10 cellular contexts compared by ENCODE assay signal in genomic region chr5:174533771-174534221, GRCh38.
DNase-seq lines count a peak whose midpoint lies in the region; ATAC-seq, FAIRE-seq and TF ChIP-seq lines count a peak whose summit lies in the region.
"Had no signal": no experiment of that assay in that cellular context is flagged by ENCODE, and none has a peak within 500 bp of the region (broad histone marks: within the 10 kb centered on the region; RNA-seq: fewer than 3 reads in every experiment).

No MANE protein-coding gene starts in this region.

- CTCF ChIA-PET in Panc1 (lab: Charles Lee) (no interaction called here), H1 (lab: Charles Lee; ENCODE audit: partially characterized antibody) (interaction anchor here (1.3 kb wide), 1 partner anchor 114 kb away, joined by 4 read pairs; no protein-coding TSS in a partner anchor)

- H3K27me3 ChIP-seq in Panc1 (ENCODE audit: control insufficient read depth, insufficient read depth, low read length) (no peaks in the 10 kb centered on the region), H1 (replicated peaks in 1 of 4; ENCODE audit: control insufficient read depth in 3 of 4, extremely low read depth in 1 of 4, insufficient read depth in 3 of 4, low read length in 3 of 4) (peaks cover 0 to 7% (median 4%) of the 10 kb centered on the region in 4 experiments; a peak in 4 of 7 replicates), parathyroid adenoma (ENCODE audit: control insufficient read depth, insufficient read depth, low read length) (no peaks in the 10 kb centered on the region)

- H3K9me3 ChIP-seq in Panc1 (ENCODE audit: control insufficient read depth, insufficient read depth, low read depth, low read length) (no peaks in the 10 kb centered on the region), H1 (ENCODE audit: insufficient read depth in 2 of 2, low read depth in 1 of 2, low read length in 1 of 2) (no peaks in the 10 kb centered on the region), parathyroid adenoma (ENCODE audit: control insufficient read depth, low read length) (no peaks in the 10 kb centered on the region)

- H2BK5ac ChIP-seq in H1 (ENCODE audit: low read depth, low read length): no peak overlapping the region; the same call in 1 of the 2 replicates

- H3K4me2 ChIP-seq in H1 (ENCODE audit: insufficient read depth in 1 of 2, low read depth in 2 of 2, low read length in 2 of 2): no peak overlapping the region
- H3K4me2 ChIP-seq in parathyroid adenoma (ENCODE audit: low read length): no peak overlapping the region

- no peak overlapping the region; the same call in 1 of the 2 replicates for H4K8ac ChIP-seq in H1 (ENCODE audit: extremely low read depth, insufficient read depth, low read length)

- no peak overlapping the region for H3K18ac ChIP-seq in H1 (ENCODE audit: extremely low read depth, low read length)

- no peak overlapping the region for H3K14ac ChIP-seq in H1 (ENCODE audit: insufficient read length)

- H2AK5ac ChIP-seq in H1 (ENCODE audit: low read depth, low read length): 0 out of 2 replicates have a peak overlapping the region, but pooled peaks have one; percentile 28

- H3K56ac ChIP-seq in H1 (replicated peaks; ENCODE audit: insufficient read length, low read depth, low read length): no peak overlapping the region

- TF ChIP-seq CTCF in Panc1 (IDR thresholded peaks at IDR 0.05) (no peak), H1 (IDR thresholded peaks at IDR 0.05; ENCODE audit: control extremely low read depth in 1 of 3, insufficient read depth in 1 of 3, low read depth in 1 of 3, low read length in 3 of 3) (no peak), parathyroid adenoma (IDR thresholded peaks at IDR 0.05) (no peak)

- TF ChIP-seq RAD21 in H1 (IDR thresholded peaks at IDR 0.05 in 1 of 2, conservative IDR thresholded peaks at IDR 0.05 in 1 of 2; ENCODE audit: low read depth in 2 of 2, low read length in 2 of 2): no peak

- intact Hi-C loops in Panc1 (cut with micrococcal nuclease; ENCODE audit: unreplicated experiment): loop anchor here (5.0 kb wide), 1 partner anchor 189 kb away; the partner anchor contains the start of gene MSX2

- no peak overlapping the region for H3K4ac ChIP-seq in H1 (replicated peaks; ENCODE audit: insufficient read length, low read depth, low read length)

- H3K4me1 ChIP-seq in Panc1 (ENCODE audit: control insufficient read depth, insufficient read depth, low read length): peaks cover 40% of the 10 kb centered on the region
- peaks cover 7 to 12% (median 9%) of the 10 kb centered on the region in 4 experiments; a peak in 4 of 7 replicates for H3K4me1 ChIP-seq in H1 (replicated peaks in 1 of 4; ENCODE audit: control insufficient read depth in 3 of 4, insufficient read depth in 4 of 4, low read length in 3 of 4)
- H3K4me1 ChIP-seq in parathyroid adenoma: peaks cover 22% of the 10 kb centered on the region

- POLR2A ChIA-PET in Panc1 (lab: Charles Lee): no interaction called here
- POLR2A ChIA-PET in H1 (lab: Charles Lee; ENCODE audit: partially characterized antibody): no interaction called here

- no peak for FAIRE-seq in H1 (lab: Jason Lieb, UNC)

- TF ChIP-seq POLR2A in H1 (IDR thresholded peaks at IDR 0.05; ENCODE audit: control extremely low read depth in 1 of 2, low read depth in 2 of 2, low read length in 2 of 2): no peak

- no peak overlapping the region for H3K23ac ChIP-seq in H1 (ENCODE audit: insufficient read length)

- H4K91ac ChIP-seq in H1 (replicated peaks; ENCODE audit: insufficient read length, low read length): peak overlapping the region; percentile 5

- no peak overlapping the region for H4K5ac ChIP-seq in H1 (ENCODE audit: insufficient read length, low read depth, low read length)

- TF ChIP-seq EP300 in H1 (IDR thresholded peaks at IDR 0.05; ENCODE audit: borderline replicate concordance in 1 of 2, low read depth in 2 of 2, low read length in 2 of 2): no peak

- H2AFZ ChIP-seq in H1 (ENCODE audit: low read length) (no peak overlapping the region), parathyroid adenoma (peak overlapping the region; percentile 6)

- H3K79me2 ChIP-seq in H1 (ENCODE audit: control insufficient read depth in 1 of 2, insufficient read depth in 2 of 2, low read length in 2 of 2): no peaks in the 10 kb centered on the region
- H3K79me2 ChIP-seq in parathyroid adenoma: no peaks in the 10 kb centered on the region

- ATAC-seq in Panc1 (peak; percentile 78), HG03469 (IDR thresholded peaks at IDR 0.05; ENCODE audit: unreplicated experiment) (no peak)

- no peak overlapping the region for H3K9ac ChIP-seq in H1 (replicated peaks in 1 of 4; ENCODE audit: extremely low read depth in 1 of 4, low read depth in 3 of 4, low read length in 3 of 4)
- H3K9ac ChIP-seq in parathyroid adenoma: no peak overlapping the region

- H3K23me2 ChIP-seq in H1 (ENCODE audit: low read depth, low read length): no peaks in the 10 kb centered on the region; the same call in 1 of the 2 replicates

- no peaks in the 10 kb centered on the region for H4K20me1 ChIP-seq in H1 (replicated peaks in 1 of 2; ENCODE audit: control insufficient read depth in 1 of 2, insufficient read depth in 2 of 2, low read length in 2 of 2)

- H2BK20ac ChIP-seq in H1 (ENCODE audit: low read length): no peak overlapping the region

- WGBS in H1 (ENCODE audit: extremely low coverage in 1 of 2, insufficient coverage in 1 of 2, insufficient read length in 1 of 2, insufficient replicate concordance in 2 of 2, low coverage in 1 of 2, low lambda C conversion rate in 2 of 2, missing lambda C conversion rate in 1 of 2), 2 experiments: 96% methylated on average over 4 of the region's 4 CpGs; no CpG with 5 or more reads in 1 of the 2 experiments

- no peaks in the 10 kb centered on the region for H3K36me3 ChIP-seq in Panc1 (ENCODE audit: control insufficient read depth, insufficient read depth, low read length)
- no peaks in the 10 kb centered on the region for H3K36me3 ChIP-seq in H1 (ENCODE audit: control insufficient read depth in 2 of 4, insufficient read depth in 4 of 4, low read length in 3 of 4)
- H3K36me3 ChIP-seq in parathyroid adenoma (ENCODE audit: control insufficient read depth, insufficient read depth, low read length): no peaks in the 10 kb centered on the region

- H3K79me1 ChIP-seq in H1 (ENCODE audit: low read depth, low read length): no peaks in the 10 kb centered on the region

- H3K4me3 ChIP-seq in Panc1 (ENCODE audit: low read depth in 2 of 2, low read length in 2 of 2): peak overlapping the region in 1 of 2 experiments; percentile 17; a peak in 1 of 4 replicates
- H3K4me3 ChIP-seq in H1 (ENCODE audit: extremely low read depth in 1 of 4, insufficient read depth in 2 of 4, low read depth in 3 of 4, low read length in 4 of 4): no peak overlapping the region
- no peak overlapping the region for H3K4me3 ChIP-seq in parathyroid adenoma (ENCODE audit: low read depth, low read length)

- H2BK15ac ChIP-seq in H1 (ENCODE audit: low read length): 0 out of 2 replicates have a peak overlapping the region, but pooled peaks have one; percentile 31

- no TSS peak for BruUV-seq in Panc1 (replicated peaks; lab: Mats Ljungman, UMichigan)

- H2BK120ac ChIP-seq in H1 (replicated peaks; ENCODE audit: low read depth, low read length): no peak overlapping the region

- no peak overlapping the region for H2BK12ac ChIP-seq in H1 (ENCODE audit: low read depth, low read length)

- in situ Hi-C loops in Panc1 (cut with HindIII; ENCODE audit: low pct_unique_long_range_greater_than_20kb, low sequenced_read_pairs): no loop called here

- DNase-seq in GDM1 (lab: John Stamatoyannopoulos, UW) (peak; percentile 18), Panc1 (ENCODE audit: low read depth, low spot score) (peak; percentile 77), H1 (ENCODE audit: low read depth in 1 of 2, low spot score in 2 of 2) (no peak), dermis blood vessel endothelial cell (no peak), RPMI8226 (no peak), ureter (ENCODE audit: low spot score) (no peak)
- DNase-seq: activated CD4-positive, alpha-beta memory T cell treated with anti-CD3 and anti-CD28 coated beads, Interleukin-2, amount 10 ng/mL, durations not matched to agents 7 days and 5 days; stimulated activated CD4-positive, alpha-beta T cell treated with anti-CD3 and anti-CD28 coated beads, Interleukin-4, amount 100 ng/mL, for 1 hour had no signal

- H3K27ac ChIP-seq in Panc1 (ENCODE audit: low read length) (peak overlapping the region; percentile 95), H1 (ENCODE audit: low read depth, low read length) (no peak overlapping the region), parathyroid adenoma (peak overlapping the region; percentile 85)

TF ChIP-seq in H1, 55 proteins besides CTCF, POLR2A, EP300 and RAD21:
- TF ChIP-seq SRF (IDR thresholded peaks at IDR 0.05; ENCODE audit: low read depth, low read length): no peak
- no peak for TF ChIP-seq HDAC6 (IDR thresholded peaks at IDR 0.05; ENCODE audit: low read depth, low read length)
- no peak for TF ChIP-seq SP1 (IDR thresholded peaks at IDR 0.05; ENCODE audit: low read depth, low read length)
- TF ChIP-seq RXRA (IDR thresholded peaks at IDR 0.05; ENCODE audit: insufficient read depth, low read depth, low read length): no peak
- no peak for TF ChIP-seq GTF2F1 (IDR thresholded peaks at IDR 0.05; ENCODE audit: borderline replicate concordance, low read depth, low read length)
- no peak for TF ChIP-seq CREB1 (IDR thresholded peaks at IDR 0.05)
- TF ChIP-seq POU5F1 (IDR thresholded peaks at IDR 0.05; ENCODE audit: low read depth, low read length): no peak
- TF ChIP-seq HDAC2 (IDR thresholded peaks at IDR 0.05; ENCODE audit: borderline replicate concordance in 1 of 2, low read depth in 2 of 2, low read length in 2 of 2): no peak
- TF ChIP-seq RBBP5 (IDR thresholded peaks at IDR 0.05; ENCODE audit: borderline replicate concordance, low read depth, low read length): no peak
- no peak for TF ChIP-seq BCL11A (IDR thresholded peaks at IDR 0.05; ENCODE audit: low read depth in 2 of 2, low read length in 2 of 2)
- TF ChIP-seq ATF2 (IDR thresholded peaks at IDR 0.05; ENCODE audit: low read length): no peak
- TF ChIP-seq KDM4A (IDR thresholded peaks at IDR 0.05; ENCODE audit: low read depth, low read length, severe bottlenecking): no peak
- no peak for TF ChIP-seq ZNF274 (IDR thresholded peaks at IDR 0.05; ENCODE audit: borderline replicate concordance, extremely low read depth, low read length)
- no peak for TF ChIP-seq PHF8 (conservative IDR thresholded peaks at IDR 0.05; ENCODE audit: low read depth, low read length)

Comparison
In these comparisons a context has a peak if more than half of its experiments do, and no peak if none do; other contexts are left out.
1. DNase-seq: peak in GDM1 (single experiment) and Panc1 (single experiment); none in H1 (0 of 2), dermis blood vessel endothelial cell (single experiment), RPMI8226 (single experiment) and ureter (single experiment).